ENCODE assay signal across 30 cellular contexts in genomic region chr16:14377326-14377725, GRCh38.
DNase-seq lines count a peak whose midpoint lies in the region; ATAC-seq and TF ChIP-seq lines count a peak whose summit lies in the region.
"Had no signal": no experiment of that assay in that cellular context is flagged by ENCODE, and none has a peak within 500 bp of the region (broad histone marks: within the 10 kb centered on the region; RNA-seq: fewer than 3 reads in every experiment).

No MANE protein-coding gene starts in this region.

- peaks cover 7% of the 10 kb centered on the region for H3F3A ChIP-seq in SK-N-SH (replicated peaks; ENCODE audit: insufficient read depth)

- no peaks in the 10 kb centered on the region for H3K27me3 Mint-ChIP-seq in activated T-helper 17 cell treated with anti-CD3 and anti-CD28 coated beads, Interleukin-2, amount 50 U/mL, for 72 hours
- H3K27me3 Mint-ChIP-seq: activated naive CD8-positive, alpha-beta T cell treated with anti-CD3 and anti-CD28 coated beads, Interleukin-2, amount 50 U/mL, for 24 hours; CD4-positive, alpha-beta T cell had no signal

- DNase-seq in SK-N-SH = no peak
- peak; percentile 87 to 93 for DNase-seq in SJSA1 (ENCODE audit: low read depth in 1 of 2, low spot score in 2 of 2)
- DNase-seq in fibroblast of lung (ENCODE audit: low read depth in 2 of 2) = peak; percentile 40 to 49
- no peak for DNase-seq in stimulated activated naive CD4-positive, alpha-beta T cell treated with Interleukin-2 at 50 U/mL for 16 hours (lab: John Stamatoyannopoulos, UW)
- DNase-seq in NCI-H1105 treated with DMSO at 0.1 percent for 48 hours (lab: John Stamatoyannopoulos, UW) = no peak
- DNase-seq: 8988T; activated CD4-positive, alpha-beta T cell treated with anti-CD3 and anti-CD28 coated beads, Interleukin-2, amount 50 U/mL, for 4 hours; activated naive CD4-positive, alpha-beta T cell; activated naive CD8-positive, alpha-beta T cell treated with anti-CD3 and anti-CD28 coated beads, Interleukin-2, amount 50 U/mL, for 24 hours; activated T-cell treated with anti-CD3 and anti-CD28 coated beads, Interleukin-2, amount 50 U/mL, for 72 hours; AML-193; body of pancreas; CD4-positive, alpha-beta T cell; cerebellar nuclear complex; esophagus squamous epithelium; glutamatergic neuron; mammary epithelial cell; mucosa of descending colon; natural killer cell; NCI-H1092; NCI-H187; NCI-H82; nucleus accumbens; SJCRH30; upper lobe of right lung had no signal

- H2AFZ ChIP-seq in SK-N-SH (ENCODE audit: low read depth) = no peak overlapping the region
- H2AFZ ChIP-seq in fibroblast of lung (ENCODE audit: low read length) = no peak overlapping the region

- no peaks in the 10 kb centered on the region for H3K36me3 Mint-ChIP-seq in activated T-helper 17 cell treated with anti-CD3 and anti-CD28 coated beads, Interleukin-2, amount 50 U/mL, for 72 hours (ENCODE audit: low read depth)
- H3K36me3 Mint-ChIP-seq: natural killer cell; stimulated activated effector memory CD8-positive, alpha-beta T cell treated with anti-CD3 and anti-CD28 coated beads, Interleukin-12 subunit alpha, Interleukin-12 subunit beta, amount 100 ng/mL, for 72 hours had no signal

- no peaks in the 10 kb centered on the region for H3K79me2 ChIP-seq in SK-N-SH (ENCODE audit: insufficient read depth)
- H3K79me2 ChIP-seq in fibroblast of lung (ENCODE audit: control insufficient read depth, insufficient read depth, low read length) = no peaks in the 10 kb centered on the region

- CTCF ChIA-PET in SK-N-SH (lab: Yijun Ruan, JAX) = no interaction called here

- no peak for TF ChIP-seq EP300 in SK-N-SH (IDR thresholded peaks at IDR 0.05; ENCODE audit: borderline replicate concordance in 1 of 2, low read depth in 1 of 2, low read length in 1 of 2)

- H3K4me1 ChIP-seq in SK-N-SH (ENCODE audit: control insufficient read depth in 1 of 2, insufficient read depth in 2 of 2, low read depth in 1 of 2, low read length in 1 of 2) (peaks cover 3 to 4% of the 10 kb centered on the region in 2 experiments; a peak in 2 of 4 replicates), SJSA1 (replicated peaks) (peaks cover 62% of the 10 kb centered on the region), fibroblast of lung (ENCODE audit: control insufficient read depth, extremely low read depth, insufficient read depth, low read length) (peaks cover 4% of the 10 kb centered on the region)
- H3K4me1 ChIP-seq: body of pancreas, upper lobe of right lung had no signal

- no peak overlapping the region for H3K27ac Mint-ChIP-seq in activated T-helper 17 cell treated with anti-CD3 and anti-CD28 coated beads, Interleukin-2, amount 50 U/mL, for 72 hours
- H3K27ac Mint-ChIP-seq: activated naive CD8-positive, alpha-beta T cell treated with anti-CD3 and anti-CD28 coated beads, Interleukin-2, amount 50 U/mL, for 24 hours; activated T-cell treated with anti-CD3 and anti-CD28 coated beads, Interleukin-2, amount 50 U/mL, for 72 hours; CD4-positive, alpha-beta T cell; natural killer cell; stimulated activated effector memory CD8-positive, alpha-beta T cell treated with anti-CD3 and anti-CD28 coated beads, Interleukin-12 subunit alpha, Interleukin-12 subunit beta, amount 100 ng/mL, for 72 hours had no signal

- no peaks in the 10 kb centered on the region for H3K9me2 ChIP-seq in SK-N-SH

- no peaks in the 10 kb centered on the region for H3K4me1 Mint-ChIP-seq in activated T-helper 17 cell treated with anti-CD3 and anti-CD28 coated beads, Interleukin-2, amount 50 U/mL, for 72 hours
- H3K4me1 Mint-ChIP-seq: activated naive CD8-positive, alpha-beta T cell treated with anti-CD3 and anti-CD28 coated beads, Interleukin-2, amount 50 U/mL, for 24 hours; natural killer cell; stimulated activated effector memory CD8-positive, alpha-beta T cell treated with anti-CD3 and anti-CD28 coated beads, Interleukin-12 subunit alpha, Interleukin-12 subunit beta, amount 100 ng/mL, for 72 hours had no signal

- TF ChIP-seq CTCF in SK-N-SH (IDR thresholded peaks at IDR 0.05) (no peak), fibroblast of lung (conservative IDR thresholded peaks at IDR 0.05 in 1 of 2, IDR thresholded peaks at IDR 0.05 in 1 of 2; ENCODE audit: low read depth in 1 of 2, low read length in 2 of 2) (no peak)

- H3K4me3 Mint-ChIP-seq in activated T-helper 17 cell treated with anti-CD3 and anti-CD28 coated beads, Interleukin-2, amount 50 U/mL, for 72 hours = no peak overlapping the region
- H3K4me3 Mint-ChIP-seq: activated naive CD8-positive, alpha-beta T cell treated with anti-CD3 and anti-CD28 coated beads, Interleukin-2, amount 50 U/mL, for 24 hours; activated T-cell treated with anti-CD3 and anti-CD28 coated beads, Interleukin-2, amount 50 U/mL, for 72 hours; CD4-positive, alpha-beta T cell; natural killer cell; stimulated activated effector memory CD8-positive, alpha-beta T cell treated with anti-CD3 and anti-CD28 coated beads, Interleukin-12 subunit alpha, Interleukin-12 subunit beta, amount 100 ng/mL, for 72 hours had no signal

- H3K9me3 Mint-ChIP-seq in activated T-helper 17 cell treated with anti-CD3 and anti-CD28 coated beads, Interleukin-2, amount 50 U/mL, for 72 hours = no peaks in the 10 kb centered on the region
- H3K9me3 Mint-ChIP-seq: activated naive CD8-positive, alpha-beta T cell treated with anti-CD3 and anti-CD28 coated beads, Interleukin-2, amount 50 U/mL, for 24 hours; activated T-cell treated with anti-CD3 and anti-CD28 coated beads, Interleukin-2, amount 50 U/mL, for 72 hours; CD4-positive, alpha-beta T cell; natural killer cell; stimulated activated effector memory CD8-positive, alpha-beta T cell treated with anti-CD3 and anti-CD28 coated beads, Interleukin-12 subunit alpha, Interleukin-12 subunit beta, amount 100 ng/mL, for 72 hours had no signal

- H3K9me3 ChIP-seq in SK-N-SH = no peaks in the 10 kb centered on the region
- H3K9me3 ChIP-seq in SJSA1 (replicated peaks) = no peaks in the 10 kb centered on the region
- no peaks in the 10 kb centered on the region for H3K9me3 ChIP-seq in fibroblast of lung (ENCODE audit: control insufficient read depth, insufficient read depth, low read depth, low read length)
- H3K9me3 ChIP-seq: body of pancreas, esophagus squamous epithelium, mucosa of descending colon, SJCRH30, upper lobe of right lung had no signal

- TF ChIP-seq RAD21 in SK-N-SH (IDR thresholded peaks at IDR 0.05; ENCODE audit: low read length) = no peak

- no peaks in the 10 kb centered on the region for H3K36me3 ChIP-seq in SK-N-SH (replicated peaks in 1 of 2; ENCODE audit: control insufficient read depth in 1 of 2, insufficient read depth in 2 of 2, low read length in 1 of 2)
- no peaks in the 10 kb centered on the region for H3K36me3 ChIP-seq in SJSA1
- H3K36me3 ChIP-seq in fibroblast of lung (ENCODE audit: control insufficient read depth, insufficient read depth, low read length) = no peaks in the 10 kb centered on the region
- H3K36me3 ChIP-seq: esophagus squamous epithelium, SJCRH30, upper lobe of right lung had no signal

- H3K27me3 ChIP-seq in SK-N-SH (ENCODE audit: insufficient read depth) (no peaks in the 10 kb centered on the region), SJSA1 (replicated peaks) (no peaks in the 10 kb centered on the region), fibroblast of lung (ENCODE audit: control insufficient read depth, insufficient read depth, low read length) (no peaks in the 10 kb centered on the region)
- H3K27me3 ChIP-seq: body of pancreas, esophagus squamous epithelium, SJCRH30, upper lobe of right lung had no signal

- H4K20me1 ChIP-seq in SK-N-SH (ENCODE audit: insufficient read depth) (no peaks in the 10 kb centered on the region), fibroblast of lung (ENCODE audit: control insufficient read depth, extremely low read depth, insufficient read depth, low read length) (no peaks in the 10 kb centered on the region)

- peak overlapping the region in 1 of 2 experiments; percentile 47; a peak in 1 of 4 replicates for H3K27ac ChIP-seq in SK-N-SH (ENCODE audit: low read depth in 2 of 2, low read length in 1 of 2)
- peak overlapping the region; percentile 22; the same call in 1 of the 2 replicates for H3K27ac ChIP-seq in SJSA1
- H3K27ac ChIP-seq in fibroblast of lung (ENCODE audit: insufficient read depth, low read length) = no peak overlapping the region
- H3K27ac ChIP-seq: body of pancreas, esophagus squamous epithelium, SJCRH30, upper lobe of right lung had no signal

- ATAC-seq in SK-N-SH treated with all-trans-retinoic acid at 6 μM for 48 hours (no peak), HG03025 (IDR thresholded peaks at IDR 0.05; ENCODE audit: low FRiP score, unreplicated experiment) (no peak)
- ATAC-seq in activated T-helper 17 cell treated with anti-CD3 and anti-CD28 coated beads, Interleukin-2, amount 50 U/mL, for 72 hours (replicated peaks) = no peak
- ATAC-seq: activated naive CD8-positive, alpha-beta T cell treated with anti-CD3 and anti-CD28 coated beads, Interleukin-2, amount 50 U/mL, for 24 hours; activated T-cell treated with anti-CD3 and anti-CD28 coated beads, Interleukin-2, amount 50 U/mL, for 72 hours; body of pancreas; GM12878; mucosa of descending colon; natural killer cell; stimulated activated effector memory CD8-positive, alpha-beta T cell treated with anti-CD3 and anti-CD28 coated beads, Interleukin-12 subunit alpha, Interleukin-12 subunit beta, amount 100 ng/mL, for 72 hours; upper lobe of right lung had no signal

- POLR2A ChIA-PET in SK-N-SH (lab: Yijun Ruan, JAX) = no interaction called here

- H3K9ac ChIP-seq in SK-N-SH (no peak overlapping the region), fibroblast of lung (ENCODE audit: insufficient read depth, low read length) (no peak overlapping the region)

- no peak overlapping the region for H3K4me2 ChIP-seq in SK-N-SH
- no peak overlapping the region for H3K4me2 ChIP-seq in fibroblast of lung (ENCODE audit: extremely low read depth, insufficient read depth, low read length)

- H3K4me3 ChIP-seq in SK-N-SH (ENCODE audit: low read depth in 2 of 2, low read length in 1 of 2) (no peak overlapping the region), SJSA1 (no peak overlapping the region), fibroblast of lung (replicated peaks in 1 of 4; ENCODE audit: control extremely low read depth in 1 of 4, insufficient read depth in 1 of 4, low read depth in 3 of 4, low read length in 4 of 4) (no peak overlapping the region)
- H3K4me3 ChIP-seq: body of pancreas, esophagus squamous epithelium, GM12878, mucosa of descending colon, SJCRH30, upper lobe of right lung had no signal

- 29% methylated on average over 1 of the region's 1 CpG for WGBS in SK-N-SH (ENCODE audit: low lambda C conversion rate)

TF ChIP-seq in SK-N-SH, 30 proteins besides CTCF, POLR2A, EP300 and RAD21 (continues in another document):
- TF ChIP-seq MEF2A (IDR thresholded peaks at IDR 0.05; ENCODE audit: borderline replicate concordance, low read depth) = no peak

TF ChIP-seq in SK-N-SH treated with all-trans-retinoic acid at 6 μM for 48 hours, 23 proteins besides CTCF, POLR2A, EP300 and RAD21 (continues in another document):
- TF ChIP-seq ZNF8 (CRISPR knock-in tag; IDR thresholded peaks at IDR 0.05) = no peak
- no peak for TF ChIP-seq SNAI2 (CRISPR knock-in tag; IDR thresholded peaks at IDR 0.05)
- TF ChIP-seq OSR1 (CRISPR knock-in tag; IDR thresholded peaks at IDR 0.05) = no peak

Comparison
In these comparisons a context has a peak if more than half of its experiments do, and no peak if none do; other contexts are left out.
1. DNase-seq: peak in SJSA1 (2 of 2) and fibroblast of lung (2 of 2); none in SK-N-SH (single experiment), stimulated activated naive CD4-positive, alpha-beta T cell treated with Interleukin-2 at 50 U/mL for 16 hours (single experiment) and NCI-H1105 treated with DMSO at 0.1 percent for 48 hours (single experiment).